In genomic region chr1:246690100-246690499, GRCh38 we compare ENCODE assay signal across 7 cellular contexts. TPM values are rescaled to one million over a fixed set of nuclear protein-coding genes. Genes with fewer than 3 reads are reported as not detected.
DNase-seq lines count a peak whose midpoint lies in the region; ATAC-seq and TF ChIP-seq lines count a peak whose summit lies in the region.

No MANE protein-coding gene starts in this region.

- WGBS in GM23248 (ENCODE audit: low coverage in 1 of 2, low lambda C conversion rate in 2 of 2, missing lambda C conversion rate in 2 of 2), 2 experiments: 55 to 61% methylated on average over 12 of the region's 12 CpGs

- H3K9ac ChIP-seq in GM23248: peak overlapping the region; percentile 48; the same call in 1 of the 2 replicates

- H3K79me2 ChIP-seq in GM23248 (ENCODE audit: insufficient read depth): no peaks in the 10 kb centered on the region

- H3K4me1 ChIP-seq in GM23248 (ENCODE audit: insufficient read depth) (no peaks in the 10 kb centered on the region), gastrocnemius medialis (peaks cover 18 to 23% of the 10 kb centered on the region in 2 donors)

- H3K27ac ChIP-seq in GM23248 (no peak overlapping the region), gastrocnemius medialis (peak overlapping the region; percentile 60 to 76 (median 68))

- intact Hi-C loops in gastrocnemius medialis (cut with DNase I; ENCODE audit: low total_unique reads): no loop called here

- ATAC-seq in gastrocnemius medialis: no peak

- H3F3A ChIP-seq in GM23248 (ENCODE audit: insufficient read depth): no peaks in the 10 kb centered on the region

- peak overlapping the region; percentile 89 for H2AFZ ChIP-seq in GM23248

- TF ChIP-seq CTCF in epithelial cell of proximal tubule (conservative IDR thresholded peaks at IDR 0.05; ENCODE audit: low read depth, low read length) (no peak), gastrocnemius medialis (IDR thresholded peaks at IDR 0.05 in 4 of 5, conservative IDR thresholded peaks at IDR 0.05 in 1 of 5) (no peak)

- H3K36me3 ChIP-seq in GM23248 (ENCODE audit: low read depth) (no peaks in the 10 kb centered on the region), gastrocnemius medialis (no peaks in the 10 kb centered on the region)

- DNase-seq in GM23248: no peak
- peak; percentile 41 for DNase-seq in NCI-H748 treated with DMSO at 0.1 percent for 48 hours (lab: John Stamatoyannopoulos, UW)
- DNase-seq in epithelial cell of proximal tubule (ENCODE audit: low read depth): no peak
- no peak for DNase-seq in gastrocnemius medialis
- no peak for DNase-seq in AML-193 (lab: John Stamatoyannopoulos, UW)
- no peak for DNase-seq in ureter (ENCODE audit: low spot score)
- no peak for DNase-seq in ecto neural progenitor cell (ENCODE audit: low spot score)

- H3K9me3 ChIP-seq in GM23248 (ENCODE audit: low read depth) (no peaks in the 10 kb centered on the region), gastrocnemius medialis (no peaks in the 10 kb centered on the region)

- no peak for TF ChIP-seq POLR2A in gastrocnemius medialis (IDR thresholded peaks at IDR 0.05)

- H3K4me2 ChIP-seq in GM23248 (ENCODE audit: unreplicated experiment): peak overlapping the region; percentile 89

- H3K4me3 ChIP-seq in GM23248 (peak overlapping the region; percentile 66), epithelial cell of proximal tubule (ENCODE audit: low read depth, low read length) (peak overlapping the region; percentile 53), gastrocnemius medialis (peak overlapping the region; percentile 39 to 57 (median 50))

- H3K27me3 ChIP-seq in GM23248 (replicated peaks; ENCODE audit: insufficient read depth) (no peaks in the 10 kb centered on the region), gastrocnemius medialis (no peaks in the 10 kb centered on the region)

- H4K20me1 ChIP-seq in GM23248 (ENCODE audit: insufficient read depth): no peaks in the 10 kb centered on the region

- in situ Hi-C loops in GM23248 (cut with MboI) (no loop called here), gastrocnemius medialis (cut with MboI; ENCODE audit: low sequenced_read_pairs in 4 of 4) (loop anchor here in 2 of 4 donors (10.0 kb wide), 3 partner anchors 45 to 195 kb away; partner anchors contain the start of genes CNST (in 1 of the 2) and TFB2M (in 1 of the 2))

- H3K9me2 ChIP-seq in GM23248 (ENCODE audit: insufficient read depth): no peaks in the 10 kb centered on the region

RNA-seq across cellular contexts. Expression of gene SCCPDH, which starts 34.1 kb away (rescaled TPM):
- 26.4 and 36.3 TPM in 2 replicates for total RNA-seq in GM23248 (2014; rRNA removed; shearing (Covaris generic))
- 37.5 and 40.3 TPM in 2 replicates for polyA plus RNA-seq in GM23248 (2016; fragmentation: Nextera tagmentation; extraction: Ambion mirVana)
- 40.8 and 42.1 TPM in 2 replicates for total RNA-seq in epithelial cell of proximal tubule
- total RNA-seq in gastrocnemius medialis: 10 to 100 TPM; 28.3 to 43.0 (median 35.1) TPM
- 108 TPM for total RNA-seq in ureter
